Comparison of ENCODE assay signal across 13 cellular contexts in genomic region chr17:48548687-48549621, GRCh38. TPM values are rescaled to one million over a fixed set of nuclear protein-coding genes. Genes with fewer than 3 reads are reported as not detected.
A peak's percentile ranks its signal among the peaks of the same experiment; 100 is the strongest.
DNase-seq lines count a peak whose midpoint lies in the region; ATAC-seq and TF ChIP-seq lines count a peak whose summit lies in the region.
"Had no signal": no experiment of that assay in that cellular context is flagged by ENCODE, and none has a peak within 500 bp of the region (broad histone marks: within the 10 kb centered on the region; RNA-seq: fewer than 3 reads in every experiment).

No MANE protein-coding gene starts in this region.

- ATAC-seq in activated T-cell treated with anti-CD3 and anti-CD28 coated beads, Interleukin-2, amount 50 U/mL, for 72 hours (replicated peaks in 1 of 2), result no peak
- ATAC-seq in left lung, result no peak
- ATAC-seq in stimulated activated memory B cell treated with anti-CD40 and anti-IgM and Interleukin-4, amounts not matched to agents 10 μg/mL and 1 μg/mL and 100 μg/mL, for 72 hours, result no peak
- no peak for ATAC-seq in HG02981 (IDR thresholded peaks at IDR 0.05; ENCODE audit: unreplicated experiment)

- peaks cover 37% of the 10 kb centered on the region for H3K4me1 Mint-ChIP-seq in activated T-cell treated with anti-CD3 and anti-CD28 coated beads, Interleukin-2, amount 50 U/mL, for 72 hours (ENCODE audit: low read depth)
- peaks cover 4% of the 10 kb centered on the region for H3K4me1 Mint-ChIP-seq in stimulated activated memory B cell treated with anti-CD40 and anti-IgM and Interleukin-4, amounts not matched to agents 10 μg/mL and 1 μg/mL and 100 μg/mL, for 72 hours

- DNase-seq in activated T-cell treated with anti-CD3 and anti-CD28 coated beads, Interleukin-2, amount 50 U/mL, for 72 hours, result no peak
- no peak for DNase-seq in activated T-cell treated with anti-CD3 and anti-CD28 coated beads, Interleukin-2, amount 50 U/mL, for 1 hour
- no peak for DNase-seq in adipocyte (ENCODE audit: low read depth)
- no peak for DNase-seq in left lung
- no peak for DNase-seq in foreskin fibroblast
- DNase-seq: activated gamma-delta T cell, Kasumi-1, mesendoderm, NCI-H748 treated with DMSO at 0.1 percent for 48 hours, T1000 had no signal

- H3K27ac Mint-ChIP-seq in activated T-cell treated with anti-CD3 and anti-CD28 coated beads, Interleukin-2, amount 50 U/mL, for 72 hours, result peak overlapping the region; percentile 89
- H3K27ac Mint-ChIP-seq in stimulated activated memory B cell treated with anti-CD40 and anti-IgM and Interleukin-4, amounts not matched to agents 10 μg/mL and 1 μg/mL and 100 μg/mL, for 72 hours, result no peak overlapping the region

- H3K4me3 ChIP-seq in adipocyte (ENCODE audit: low read length) (peak overlapping the region; percentile 81), left lung (no peak overlapping the region), thymus (ENCODE audit: low read length) (peak overlapping the region; percentile 31), foreskin fibroblast (ENCODE audit: low read depth in 1 of 2, low read length in 2 of 2) (no peak overlapping the region)

- H3K9me3 ChIP-seq in adipocyte (ENCODE audit: control insufficient read depth, low read length), result no peaks in the 10 kb centered on the region
- no peaks in the 10 kb centered on the region for H3K9me3 ChIP-seq in left lung
- H3K9me3 ChIP-seq in thymus (ENCODE audit: control insufficient read depth), result no peaks in the 10 kb centered on the region

- H3K9me3 Mint-ChIP-seq in activated T-cell treated with anti-CD3 and anti-CD28 coated beads, Interleukin-2, amount 50 U/mL, for 72 hours, result no peaks in the 10 kb centered on the region
- H3K9me3 Mint-ChIP-seq in stimulated activated memory B cell treated with anti-CD40 and anti-IgM and Interleukin-4, amounts not matched to agents 10 μg/mL and 1 μg/mL and 100 μg/mL, for 72 hours, result no peaks in the 10 kb centered on the region

- H3K27me3 Mint-ChIP-seq in activated T-cell treated with anti-CD3 and anti-CD28 coated beads, Interleukin-2, amount 50 U/mL, for 72 hours (ENCODE audit: low read depth), result no peaks in the 10 kb centered on the region
- peaks cover 54% of the 10 kb centered on the region for H3K27me3 Mint-ChIP-seq in stimulated activated memory B cell treated with anti-CD40 and anti-IgM and Interleukin-4, amounts not matched to agents 10 μg/mL and 1 μg/mL and 100 μg/mL, for 72 hours

- H3K27ac ChIP-seq in left lung (peak overlapping the region; percentile 2 to 86), thymus (ENCODE audit: low read depth) (peak overlapping the region; percentile 31)

- H3K4me1 ChIP-seq in adipocyte (ENCODE audit: control insufficient read depth, insufficient read depth, low read length), result peaks cover 56% of the 10 kb centered on the region
- H3K4me1 ChIP-seq in left lung, result peaks cover 0 to 12% of the 10 kb centered on the region in 2 donors
- peaks cover 9% of the 10 kb centered on the region for H3K4me1 ChIP-seq in thymus (ENCODE audit: control insufficient read depth, insufficient read depth, low read length)

- WGBS in thymus, result 90% methylated on average over 6 of the region's 6 CpGs

- peak overlapping the region; percentile 73 to 96 for H3K4me3 Mint-ChIP-seq in activated T-cell treated with anti-CD3 and anti-CD28 coated beads, Interleukin-2, amount 50 U/mL, for 72 hours
- H3K4me3 Mint-ChIP-seq in stimulated activated memory B cell treated with anti-CD40 and anti-IgM and Interleukin-4, amounts not matched to agents 10 μg/mL and 1 μg/mL and 100 μg/mL, for 72 hours, result no peak overlapping the region

- peaks cover 18% of the 10 kb centered on the region for H3K36me3 ChIP-seq in adipocyte (ENCODE audit: control insufficient read depth, insufficient read depth, low read length, severe bottlenecking)
- H3K36me3 ChIP-seq in left lung, result no peaks in the 10 kb centered on the region
- H3K36me3 ChIP-seq in thymus (ENCODE audit: control insufficient read depth, insufficient read depth), result no peaks in the 10 kb centered on the region

- peak overlapping the region; percentile 99 for H3K9ac ChIP-seq in adipocyte (ENCODE audit: low read length)

- H3K27me3 ChIP-seq in adipocyte (replicated peaks; ENCODE audit: control insufficient read depth, insufficient read depth, low read length), result no peaks in the 10 kb centered on the region
- H3K27me3 ChIP-seq in left lung, result peaks cover 26 to 100% of the 10 kb centered on the region in 2 donors
- H3K27me3 ChIP-seq in thymus (ENCODE audit: control insufficient read depth, insufficient read depth), result peaks cover 13% of the 10 kb centered on the region

- peaks cover 0 to 2% of the 10 kb centered on the region in 2 donors for H3K36me3 Mint-ChIP-seq in activated T-cell treated with anti-CD3 and anti-CD28 coated beads, Interleukin-2, amount 50 U/mL, for 72 hours (ENCODE audit: insufficient read depth in 2 of 2)
- no peaks in the 10 kb centered on the region for H3K36me3 Mint-ChIP-seq in stimulated activated memory B cell treated with anti-CD40 and anti-IgM and Interleukin-4, amounts not matched to agents 10 μg/mL and 1 μg/mL and 100 μg/mL, for 72 hours

- TF ChIP-seq CTCF in left lung (IDR thresholded peaks at IDR 0.05), result no peak
- no peak for TF ChIP-seq CTCF in foreskin fibroblast (IDR thresholded peaks at IDR 0.05; ENCODE audit: low read depth, low read length)

- intact Hi-C loops in left lung (cut with DNase I), result no loop called here

RNA-seq across cellular contexts. Expression of gene HOXB2, which starts 4.0 kb away (rescaled TPM):
- total RNA-seq in activated T-cell treated with anti-CD3 and anti-CD28 coated beads, Interleukin-2, amount 50 U/mL, for 72 hours, result 10 to 100 TPM; 18.1 to 37.7 TPM
- 10 to 100 TPM in 1 of 2 donors, 1 to 10 TPM in 1; 9.7 to 11.8 TPM for total RNA-seq in left lung
- 11.1 TPM for polyA plus RNA-seq in thymus

RNA-seq across cellular contexts. Expression of gene HOXB1, which starts 18.1 kb away (rescaled TPM):
- total RNA-seq in activated T-cell treated with anti-CD3 and anti-CD28 coated beads, Interleukin-2, amount 50 U/mL, for 72 hours, result not detected
- not detected for total RNA-seq in left lung
- 0.11 TPM for polyA plus RNA-seq in thymus

RNA-seq across cellular contexts. Expression of gene HOXB4, which starts 29.2 kb away (rescaled TPM):
- 1 to 10 TPM; 1.9 to 3.3 TPM for total RNA-seq in activated T-cell treated with anti-CD3 and anti-CD28 coated beads, Interleukin-2, amount 50 U/mL, for 72 hours
- 1 to 10 TPM; 4.5 to 4.8 TPM for total RNA-seq in left lung
- 1.5 TPM for polyA plus RNA-seq in thymus

RNA-seq across cellular contexts. Expression of gene HOXB3, which starts 41.1 kb away (rescaled TPM):
- 1 to 10 TPM; 2.9 to 8.1 TPM for total RNA-seq in activated T-cell treated with anti-CD3 and anti-CD28 coated beads, Interleukin-2, amount 50 U/mL, for 72 hours
- total RNA-seq in left lung, result 10 to 100 TPM; 10.4 to 15.0 TPM
- polyA plus RNA-seq in thymus, result 3.3 TPM

RNA-seq across cellular contexts. Expression of gene HOXB5, which starts 44.6 kb away (rescaled TPM):
- not detected for total RNA-seq in activated T-cell treated with anti-CD3 and anti-CD28 coated beads, Interleukin-2, amount 50 U/mL, for 72 hours
- 1 to 10 TPM; 3.3 to 4.2 TPM for total RNA-seq in left lung
- polyA plus RNA-seq in thymus, result 0.16 TPM

Comparison
In these comparisons a context has a peak if more than half of its experiments do, and no peak if none do; other contexts are left out.
1. H3K4me3 ChIP-seq: peak in adipocyte (single experiment) and thymus (single experiment); none in left lung (0 of 2) and foreskin fibroblast (0 of 2).